8 cellular contexts compared by ENCODE assay signal in genomic region chr10:92880233-92880861, GRCh38. TPM values are rescaled to one million over a fixed set of nuclear protein-coding genes. Genes with fewer than 3 reads are reported as not detected.
A peak's percentile ranks its signal among the peaks of the same experiment; 100 is the strongest.
DNase-seq lines count a peak whose midpoint lies in the region; ATAC-seq and TF ChIP-seq lines count a peak whose summit lies in the region.

No MANE protein-coding gene starts in this region.

- H3K9me3 ChIP-seq in PC-9 (ENCODE audit: insufficient read depth, low read depth), result no peaks in the 10 kb centered on the region
- H3K9me3 ChIP-seq in naive thymus-derived CD4-positive, alpha-beta T cell (ENCODE audit: control insufficient read depth in 2 of 3, low read length in 3 of 3), result no peaks in the 10 kb centered on the region

- H3K36me3 ChIP-seq in PC-9 (ENCODE audit: low read depth), result no peaks in the 10 kb centered on the region
- H3K36me3 ChIP-seq in naive thymus-derived CD4-positive, alpha-beta T cell (ENCODE audit: control insufficient read depth in 2 of 3, insufficient read depth in 3 of 3, low read length in 3 of 3), result no peaks in the 10 kb centered on the region

- no peaks in the 10 kb centered on the region for H3K27me3 Mint-ChIP-seq in Calu3 (ENCODE audit: unreplicated experiment)
- H3K27me3 Mint-ChIP-seq in naive thymus-derived CD4-positive, alpha-beta T cell, result no peaks in the 10 kb centered on the region
- no peaks in the 10 kb centered on the region for H3K27me3 Mint-ChIP-seq in activated naive CD4-positive, alpha-beta T cell treated with anti-CD3 and anti-CD28 coated beads for 36 hours (ENCODE audit: low read depth)

- CTCF ChIA-PET in Calu3 (lab: Charles Lee) (interaction anchor here (0.8 kb wide), 1 partner anchor 37 kb away, joined by 3 read pairs; no protein-coding TSS in a partner anchor), PC-9 (lab: Charles Lee) (no interaction called here)
- CTCF ChIA-PET in naive thymus-derived CD4-positive, alpha-beta T cell (lab: Charles Lee), result interaction anchor here (0.6 to 1.9 kb wide), 9 partner anchors 9 to 363 kb away, joined by 3 to 23 read pairs (median 4); partner anchors contain the start of gene EXOC6
- CTCF ChIA-PET in activated naive CD4-positive, alpha-beta T cell treated with anti-CD3 and anti-CD28 coated beads for 36 hours (lab: Charles Lee), result interaction anchor here (0.6 to 1.5 kb wide), 10 partner anchors 30 to 408 kb away, joined by 3 to 19 read pairs (median 4); no protein-coding TSS in a partner anchor

- TF ChIP-seq CTCF in Calu3 (IDR thresholded peaks at IDR 0.05; ENCODE audit: unreplicated experiment), result peak; percentile 49
- TF ChIP-seq CTCF in PC-9 (conservative IDR thresholded peaks at IDR 0.05), result peak; percentile 76
- peak; percentile 64 for TF ChIP-seq CTCF in epithelial cell of proximal tubule (conservative IDR thresholded peaks at IDR 0.05; ENCODE audit: low read depth, low read length)

- H3K27ac Mint-ChIP-seq in Calu3 (ENCODE audit: unreplicated experiment), result no peak overlapping the region
- H3K27ac Mint-ChIP-seq in naive thymus-derived CD4-positive, alpha-beta T cell, result peak overlapping the region in 2 of 9 donors; percentile 0 to 20
- no peak overlapping the region for H3K27ac Mint-ChIP-seq in activated naive CD4-positive, alpha-beta T cell treated with anti-CD3 and anti-CD28 coated beads for 36 hours

- peaks cover 22% of the 10 kb centered on the region for H3K4me1 Mint-ChIP-seq in Calu3 (ENCODE audit: low read depth, unreplicated experiment)
- H3K4me1 Mint-ChIP-seq in naive thymus-derived CD4-positive, alpha-beta T cell, result peaks cover 18 to 42% (median 31%) of the 10 kb centered on the region in 7 donors
- H3K4me1 Mint-ChIP-seq in activated naive CD4-positive, alpha-beta T cell treated with anti-CD3 and anti-CD28 coated beads for 36 hours (ENCODE audit: low read depth), result peaks cover 18% of the 10 kb centered on the region

- H3K4me2 ChIP-seq in PC-9, result no peak overlapping the region

- H3K27ac ChIP-seq in PC-9, result no peak overlapping the region
- no peak overlapping the region for H3K27ac ChIP-seq in naive thymus-derived CD4-positive, alpha-beta T cell (ENCODE audit: low read depth, low read length)

- intact Hi-C loops in Calu3 (cut with micrococcal nuclease; ENCODE audit: unreplicated experiment), result loop anchor here (2.0 to 10.0 kb wide), 2 partner anchors 38 to 366 kb away; no protein-coding TSS in a partner anchor
- intact Hi-C loops in PC-9 (cut with micrococcal nuclease; ENCODE audit: unreplicated experiment), result loop anchor here (2.0 to 10.0 kb wide), 3 partner anchors 38 to 624 kb away; no protein-coding TSS in a partner anchor
- intact Hi-C loops in naive thymus-derived CD4-positive, alpha-beta T cell (cut with micrococcal nuclease), result loop anchor here (1.0 to 10.0 kb wide), 7 partner anchors 32 to 793 kb away; partner anchors contain the start of gene EXOC6 (in 1 of the 2)
- intact Hi-C loops in activated naive CD4-positive, alpha-beta T cell treated with anti-CD3 and anti-CD28 coated beads for 36 hours (cut with micrococcal nuclease), result loop anchor here (1.0 kb wide), 2 partner anchors 37 to 363 kb away; no protein-coding TSS in a partner anchor

- DNase-seq in Calu3, result peak; percentile 19
- peak; percentile 56 for DNase-seq in HT1080 (ENCODE audit: low read depth)
- DNase-seq in PC-9, result peak in 1 of 2 experiments; percentile 9
- no peak for DNase-seq in epithelial cell of proximal tubule (ENCODE audit: low read depth)
- DNase-seq in naive thymus-derived CD4-positive, alpha-beta T cell, result peak in 6 of 9 donors; percentile 7 to 40 (median 32)
- DNase-seq in activated naive CD4-positive, alpha-beta T cell treated with anti-CD3 and anti-CD28 coated beads for 36 hours, result no peak

- POLR2A ChIA-PET in PC-9 (lab: Charles Lee; ENCODE audit: unreplicated experiment), result no interaction called here
- POLR2A ChIA-PET in naive thymus-derived CD4-positive, alpha-beta T cell (lab: Charles Lee), result no interaction called here

- H3K27me3 ChIP-seq in PC-9 (ENCODE audit: insufficient read depth, low read depth), result no peaks in the 10 kb centered on the region
- H3K27me3 ChIP-seq in naive thymus-derived CD4-positive, alpha-beta T cell (ENCODE audit: control insufficient read depth in 2 of 2, insufficient read depth in 2 of 2, low read length in 2 of 2), result no peaks in the 10 kb centered on the region

- H3K4me3 ChIP-seq in PC-9, result no peak overlapping the region
- H3K4me3 ChIP-seq in epithelial cell of proximal tubule (ENCODE audit: low read depth, low read length), result no peak overlapping the region
- no peak overlapping the region for H3K4me3 ChIP-seq in naive thymus-derived CD4-positive, alpha-beta T cell (ENCODE audit: low read length)

- H2AFZ ChIP-seq in PC-9, result no peak overlapping the region

- H3K4me3 Mint-ChIP-seq in Calu3 (ENCODE audit: low read depth, unreplicated experiment), result no peak overlapping the region
- no peak overlapping the region for H3K4me3 Mint-ChIP-seq in naive thymus-derived CD4-positive, alpha-beta T cell
- H3K4me3 Mint-ChIP-seq in activated naive CD4-positive, alpha-beta T cell treated with anti-CD3 and anti-CD28 coated beads for 36 hours, result no peak overlapping the region

- H3K79me2 ChIP-seq in PC-9 (ENCODE audit: low read depth), result 0 out of 2 replicates have a peak, but pooled peaks cover 5% of the 10 kb centered on the region

- BruUV-seq in Calu3 (replicated peaks; lab: Mats Ljungman, UMichigan), result no TSS peak
- no TSS peak for BruUV-seq in PC-9 (replicated peaks; lab: Mats Ljungman, UMichigan)

- no peaks in the 10 kb centered on the region for H4K20me1 ChIP-seq in PC-9 (ENCODE audit: insufficient read depth)

- H3K4me1 ChIP-seq in PC-9 (replicated peaks; ENCODE audit: insufficient read depth), result no peaks in the 10 kb centered on the region
- peaks cover 0 to 11% of the 10 kb centered on the region in 2 donors for H3K4me1 ChIP-seq in naive thymus-derived CD4-positive, alpha-beta T cell (ENCODE audit: control insufficient read depth in 2 of 2, insufficient read depth in 2 of 2, low read length in 2 of 2)

- no peaks in the 10 kb centered on the region; the same call in 1 of the 2 replicates for H3F3A ChIP-seq in PC-9 (ENCODE audit: insufficient read depth, low read depth)

- no peaks in the 10 kb centered on the region for H3K36me3 Mint-ChIP-seq in Calu3 (ENCODE audit: insufficient read depth, unreplicated experiment)
- peaks cover 0 to 6% (median 0%) of the 10 kb centered on the region in 5 donors for H3K36me3 Mint-ChIP-seq in naive thymus-derived CD4-positive, alpha-beta T cell
- no peaks in the 10 kb centered on the region for H3K36me3 Mint-ChIP-seq in activated naive CD4-positive, alpha-beta T cell treated with anti-CD3 and anti-CD28 coated beads for 36 hours (ENCODE audit: low read depth)

- H3K9me2 ChIP-seq in PC-9 (ENCODE audit: insufficient read depth), result no peaks in the 10 kb centered on the region

- no peaks in the 10 kb centered on the region for H3K9me3 Mint-ChIP-seq in Calu3 (ENCODE audit: low read depth, unreplicated experiment)
- H3K9me3 Mint-ChIP-seq in naive thymus-derived CD4-positive, alpha-beta T cell, result no peaks in the 10 kb centered on the region
- H3K9me3 Mint-ChIP-seq in activated naive CD4-positive, alpha-beta T cell treated with anti-CD3 and anti-CD28 coated beads for 36 hours, result no peaks in the 10 kb centered on the region

- ATAC-seq in naive thymus-derived CD4-positive, alpha-beta T cell, result peak; percentile 62
- ATAC-seq in HG02798 (IDR thresholded peaks at IDR 0.05; ENCODE audit: poor library complexity, unreplicated experiment) (no peak), HG02759 (IDR thresholded peaks at IDR 0.05; ENCODE audit: unreplicated experiment) (no peak)

RNA-seq across cellular contexts. Expression of gene EXOC6, which starts 32.0 kb away (rescaled TPM):
- total RNA-seq in Calu3 (2022), result 19.2 TPM in 2 replicates
- total RNA-seq in HT1080 (2014; rRNA removed; shearing (Covaris generic)), result 8.6 and 32.2 TPM in 2 replicates
- 7.7 and 11.5 TPM in 2 replicates for polyA plus RNA-seq in HT1080 (2015; cell fraction: cytosol; rRNA removed)
- polyA plus RNA-seq in HT1080 (2015; cell fraction: nucleus; rRNA removed), result 14.1 and 17.3 TPM in 2 replicates
- total RNA-seq in PC-9 (2021), result 9.3 and 12.5 TPM in 2 replicates
- 12.1 and 12.5 TPM in 2 replicates for total RNA-seq in epithelial cell of proximal tubule
- total RNA-seq in naive thymus-derived CD4-positive, alpha-beta T cell, result 10 to 100 TPM in 3 of 5 experiments, 1 to 10 TPM in 2; 8.1 to 12.1 (median 11.4) TPM
- polyA plus RNA-seq in naive thymus-derived CD4-positive, alpha-beta T cell, result 1 to 10 TPM; 5.8 to 6.0 TPM
- total RNA-seq in activated naive CD4-positive, alpha-beta T cell treated with anti-CD3 and anti-CD28 coated beads for 36 hours, result 1 to 10 TPM; 7.6 to 9.3 TPM

Comparison
In these comparisons a context has a peak if more than half of its experiments do, and no peak if none do; other contexts are left out.
1. DNase-seq: peak in Calu3 (single experiment), HT1080 (single experiment) and naive thymus-derived CD4-positive, alpha-beta T cell (6 of 9); none in epithelial cell of proximal tubule (single experiment) and activated naive CD4-positive, alpha-beta T cell treated with anti-CD3 and anti-CD28 coated beads for 36 hours (single experiment).
2. Peak in every context shown above with its lines, with median percentiles within 50 percentile points of each other: CTCF ChIP-seq.